In the genomic region with DNA sequence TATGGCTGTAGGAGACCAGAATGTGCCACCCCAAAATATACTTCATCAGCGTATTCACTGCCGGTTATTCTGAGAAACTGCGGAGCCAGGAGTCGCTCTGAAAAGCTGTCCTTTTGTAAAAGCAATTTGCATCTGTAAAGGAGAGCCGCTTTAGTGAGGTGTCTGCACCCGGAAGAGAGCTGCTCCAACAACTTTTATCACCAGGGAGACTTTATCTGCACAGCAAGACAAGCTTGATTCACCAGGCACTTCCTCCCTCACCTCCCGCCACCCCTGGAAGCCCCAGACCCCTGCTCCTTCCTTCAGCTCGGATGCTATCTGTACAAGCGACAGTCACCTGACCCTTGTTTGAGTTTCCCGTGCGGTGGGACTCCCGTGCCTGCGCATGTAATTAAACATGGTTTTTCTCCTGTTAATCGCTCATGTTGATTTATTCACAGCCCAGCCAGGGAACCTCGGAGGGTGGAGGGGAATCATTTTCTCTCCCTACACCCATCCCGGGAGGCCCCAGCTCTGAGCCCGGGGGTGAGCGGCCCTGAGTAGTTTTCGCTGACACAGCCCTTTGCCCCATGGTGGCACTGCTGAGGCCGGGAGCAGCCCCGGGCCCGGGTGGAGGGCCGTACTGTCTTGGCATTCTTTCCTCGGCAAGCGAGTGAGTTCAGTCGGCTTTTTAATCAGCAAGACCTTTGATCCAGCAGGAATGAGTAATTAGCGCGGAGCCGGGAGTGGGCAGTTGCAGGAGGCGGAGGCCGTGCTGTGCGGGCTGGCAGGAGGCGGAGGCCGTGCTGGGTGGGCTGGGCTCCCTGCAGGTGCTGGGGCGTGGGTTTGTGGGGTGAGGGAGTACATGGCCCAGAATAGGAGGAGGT, we compare ENCODE assay signal across 8 cellular contexts.
DNase-seq lines count a peak whose midpoint lies in the region; TF ChIP-seq lines count a peak whose summit lies in the region.

No MANE protein-coding gene starts in this region.

- H3K9me3 Mint-ChIP-seq in neural progenitor cell: peaks cover 3% of the 10 kb centered on the region

- peaks cover 4% of the 10 kb centered on the region for H3K36me3 Mint-ChIP-seq in neural progenitor cell

- TF ChIP-seq CTCF in neural progenitor cell (IDR thresholded peaks at IDR 0.05) (peak; percentile 47), adrenal gland (IDR thresholded peaks at IDR 0.05) (no peak)

- H3K4me3 ChIP-seq in NT2/D1 (ENCODE audit: insufficient read length, low read depth): peak overlapping the region; percentile 22
- H3K4me3 ChIP-seq in ectodermal cell (ENCODE audit: insufficient read depth, low read depth, low read length): peak overlapping the region; percentile 33
- H3K4me3 ChIP-seq in neural progenitor cell: peak overlapping the region; percentile 47
- H3K4me3 ChIP-seq in adrenal gland: no peak overlapping the region

- H4K20me1 ChIP-seq in neural progenitor cell (ENCODE audit: low read depth): peaks cover 19% of the 10 kb centered on the region

- peaks cover 45% of the 10 kb centered on the region for H3F3A ChIP-seq in neural progenitor cell (ENCODE audit: low read depth)

- H2AFZ ChIP-seq in neural progenitor cell (replicated peaks): peak overlapping the region; percentile 2

- H3K4me2 ChIP-seq in neural progenitor cell: peak overlapping the region; percentile 85

- peaks cover 24% of the 10 kb centered on the region for H3K27me3 Mint-ChIP-seq in neural progenitor cell (ENCODE audit: insufficient read depth, low read depth)

- H3K9ac ChIP-seq in NT2/D1 (ENCODE audit: insufficient read length, low read depth): peak overlapping the region; percentile 71
- H3K9ac ChIP-seq in neural progenitor cell: no peak overlapping the region

- H3K4me3 Mint-ChIP-seq in neural progenitor cell: peak overlapping the region; percentile 81

- intact Hi-C loops in adrenal gland (cut with DNase I): no loop called here

- TF ChIP-seq POLR2A in adrenal gland (IDR thresholded peaks at IDR 0.05): no peak

- peaks cover 67% of the 10 kb centered on the region for H3K4me1 Mint-ChIP-seq in neural progenitor cell

- peak overlapping the region; percentile 26 for H3K27ac ChIP-seq in ectodermal cell (ENCODE audit: insufficient read depth, low read depth, low read length, poor library complexity, severe bottlenecking)
- H3K27ac ChIP-seq in neural progenitor cell: no peak overlapping the region
- peak overlapping the region in 2 of 5 donors; percentile 60 to 69 for H3K27ac ChIP-seq in adrenal gland

- H3K4me1 ChIP-seq in NT2/D1 (ENCODE audit: insufficient read depth, insufficient read length) (peaks cover 39% of the 10 kb centered on the region), ectodermal cell (ENCODE audit: control insufficient read depth, insufficient read depth, low read length) (peaks cover 37% of the 10 kb centered on the region), neural progenitor cell (peaks cover 45% of the 10 kb centered on the region), adrenal gland (replicated peaks in 1 of 2) (peaks cover 0 to 25% of the 10 kb centered on the region in 2 donors)

- H3K9me3 ChIP-seq in NT2/D1 (ENCODE audit: insufficient read depth, low read length) (no peaks in the 10 kb centered on the region), ectodermal cell (ENCODE audit: control insufficient read depth, low read length) (no peaks in the 10 kb centered on the region), neural progenitor cell (ENCODE audit: low read depth) (no peaks in the 10 kb centered on the region), adrenal gland (replicated peaks in 1 of 3) (no peaks in the 10 kb centered on the region)

- peak overlapping the region; percentile 54 for H3K27ac Mint-ChIP-seq in neural progenitor cell

- 2 to 3% methylated on average over 35 of the region's 35 CpGs for WGBS in ectodermal cell, 2 experiments
- 62 to 69% (median 67%) methylated on average over 19 to 35 of the region's 35 CpGs for WGBS in adrenal gland, 4 donors

- peak; percentile 27 for DNase-seq in DMS153 (lab: John Stamatoyannopoulos, UW)
- peak; percentile 76 for DNase-seq in NT2/D1 (ENCODE audit: low read depth, low spot score)
- peak; percentile 85 for DNase-seq in neural progenitor cell (ENCODE audit: low spot score)
- DNase-seq in NCI-H2227 (lab: John Stamatoyannopoulos, UW; ENCODE audit: unreplicated experiment): no peak
- no peak for DNase-seq in T-helper 9 cell
- no peak for DNase-seq in NCI-H2029 treated with DMSO at 0.1 percent for 48 hours (lab: John Stamatoyannopoulos, UW)
- DNase-seq in adrenal gland: no peak

- peaks cover 39% of the 10 kb centered on the region for H3K27me3 ChIP-seq in NT2/D1 (ENCODE audit: insufficient read depth, insufficient read length)
- peaks cover 55% of the 10 kb centered on the region for H3K27me3 ChIP-seq in ectodermal cell (ENCODE audit: control insufficient read depth, insufficient read depth, low read length, poor library complexity, severe bottlenecking)
- peaks cover 33% of the 10 kb centered on the region for H3K27me3 ChIP-seq in neural progenitor cell
- no peaks in the 10 kb centered on the region for H3K27me3 ChIP-seq in adrenal gland

- H3K36me3 ChIP-seq in NT2/D1 (ENCODE audit: insufficient read depth, insufficient read length, low read length) (no peaks in the 10 kb centered on the region), ectodermal cell (ENCODE audit: control insufficient read depth, insufficient read depth, low read length) (no peaks in the 10 kb centered on the region), neural progenitor cell (no peaks in the 10 kb centered on the region), adrenal gland (replicated peaks in 1 of 2) (no peaks in the 10 kb centered on the region)

- H3K79me2 ChIP-seq in neural progenitor cell (ENCODE audit: low read depth): no peaks in the 10 kb centered on the region

Comparison
In these comparisons a context has a peak if more than half of its experiments do, and no peak if none do; other contexts are left out.
1. DNase-seq: peak in DMS153 (single experiment), NT2/D1 (single experiment) and neural progenitor cell (single experiment); none in NCI-H2227 (single experiment), T-helper 9 cell (single experiment), NCI-H2029 treated with DMSO at 0.1 percent for 48 hours (single experiment) and adrenal gland (0 of 7).
2. H3K4me3 ChIP-seq: peak in NT2/D1 (single experiment), ectodermal cell (single experiment) and neural progenitor cell (single experiment); none in adrenal gland (0 of 4).